Comparison of ENCODE assay signal across 26 cellular contexts in genomic region chr4:188025476-188025875, GRCh38. TPM values are rescaled to one million over a fixed set of nuclear protein-coding genes. Genes with fewer than 3 reads are reported as not detected.
DNase-seq lines count a peak whose midpoint lies in the region; FAIRE-seq lines count a peak whose summit lies in the region.
"Had no signal": no experiment of that assay in that cellular context is flagged by ENCODE, and none has a peak within 500 bp of the region (broad histone marks: within the 10 kb centered on the region; RNA-seq: fewer than 3 reads in every experiment).

No MANE protein-coding gene starts in this region.

- H3K27me3 ChIP-seq in trophoblast cell (ENCODE audit: insufficient read depth, low read length): no peaks in the 10 kb centered on the region
- H3K27me3 ChIP-seq: BE2C; BLaER1 treated with 17β-estradiol and CSF1 and Interleukin-3, amounts not matched to agents 10 nM and 100 nM had no signal

- no peak overlapping the region for H3K4me3 ChIP-seq in trophoblast cell (ENCODE audit: low read depth, low read length)
- H3K4me3 ChIP-seq: A549; BLaER1 treated with 17β-estradiol and CSF1 and Interleukin-3, amounts not matched to agents 10 nM and 100 nM; GM12878; GM23248 had no signal

- H2BK12ac ChIP-seq in trophoblast cell (ENCODE audit: low read length): no peak overlapping the region

- WGBS in trophoblast cell (ENCODE audit: extremely low coverage, insufficient coverage, insufficient read length): no CpG with 5 or more reads among the region's 2 CpGs

- H3K14ac ChIP-seq in trophoblast cell (ENCODE audit: low read length): no peak overlapping the region

- no peak overlapping the region for H3K4ac ChIP-seq in trophoblast cell (ENCODE audit: low read depth, low read length)

- H2AFZ ChIP-seq in trophoblast cell (ENCODE audit: insufficient read depth, low read length, poor library complexity): no peak overlapping the region
- H2AFZ ChIP-seq: GM23248 had no signal

- no peak overlapping the region for H4K91ac ChIP-seq in trophoblast cell (ENCODE audit: low read depth, low read length)

- H3K4me1 ChIP-seq in trophoblast cell (ENCODE audit: control insufficient read depth in 1 of 2, insufficient read depth in 2 of 2, low read length in 2 of 2): peaks cover 16 to 19% of the 10 kb centered on the region in 2 experiments
- H3K4me1 ChIP-seq: A549; BE2C; BLaER1 treated with 17β-estradiol and CSF1 and Interleukin-3, amounts not matched to agents 10 nM and 100 nM had no signal

- no peaks in the 10 kb centered on the region for H3K36me3 ChIP-seq in trophoblast cell (ENCODE audit: control insufficient read depth in 1 of 2, insufficient read depth in 2 of 2, low read length in 2 of 2)
- H3K36me3 ChIP-seq: BE2C; BLaER1 treated with 17β-estradiol and CSF1 and Interleukin-3, amounts not matched to agents 10 nM and 100 nM had no signal

- no peak overlapping the region for H2BK5ac ChIP-seq in trophoblast cell (ENCODE audit: low read depth, low read length, poor library complexity)

- peak in 2 of 3 experiments; percentile 28 to 82 for DNase-seq in NCI-H1417 (lab: John Stamatoyannopoulos, UW)
- DNase-seq in NCI-H1417 treated with DMSO at 0.1 percent for 48 hours (lab: John Stamatoyannopoulos, UW): no peak
- DNase-seq in HTR-8/SVneo (ENCODE audit: insufficient read length, low spot score): no peak
- DNase-seq in NCI-H1105 treated with DMSO at 0.1 percent for 48 hours (lab: John Stamatoyannopoulos, UW): peak; percentile 61
- peak; percentile 61 for DNase-seq in trophoblast cell
- no peak for DNase-seq in ureter (ENCODE audit: low spot score)
- no peak for DNase-seq in OCI-M2 (lab: John Stamatoyannopoulos, UW; ENCODE audit: unreplicated experiment)
- DNase-seq: 8988T; ACHN; AML-193; BE2C; Calu3; CD4-positive, alpha-beta T cell; COR-L47; DMS79; EL; GDM1; GM23248; H7; HCEC 1CT had no signal

- no peak overlapping the region for H3K23ac ChIP-seq in trophoblast cell (ENCODE audit: low read length)

- peaks cover 27% of the 10 kb centered on the region for H3K79me1 ChIP-seq in trophoblast cell (ENCODE audit: low read length)

- peak overlapping the region; percentile 9 for H2BK120ac ChIP-seq in trophoblast cell (ENCODE audit: insufficient read depth, low read length, poor library complexity)

- H3K9me3 ChIP-seq in trophoblast cell (ENCODE audit: insufficient read depth, low read depth, low read length): peaks cover 6% of the 10 kb centered on the region
- H3K9me3 ChIP-seq: A549; BE2C; BLaER1 treated with 17β-estradiol and CSF1 and Interleukin-3, amounts not matched to agents 10 nM and 100 nM had no signal

- H3K79me2 ChIP-seq in trophoblast cell (ENCODE audit: control insufficient read depth, insufficient read depth, low read length, poor library complexity): peaks cover 5% of the 10 kb centered on the region

- peak; percentile 54 for FAIRE-seq in HTR-8/SVneo (lab: Jason Lieb, UNC)
- FAIRE-seq: A549, GM12878, GM19239, H1 had no signal

- no peak overlapping the region for H4K8ac ChIP-seq in trophoblast cell (ENCODE audit: low read depth, low read length)

- H4K12ac ChIP-seq in trophoblast cell (ENCODE audit: low read depth, low read length): no peak overlapping the region

- no peak overlapping the region for H3K9ac ChIP-seq in trophoblast cell (ENCODE audit: low read length)
- H3K9ac ChIP-seq: BLaER1 treated with 17β-estradiol and CSF1 and Interleukin-3, amounts not matched to agents 10 nM and 100 nM; GM23248 had no signal

- no peak overlapping the region for H3K27ac ChIP-seq in trophoblast cell (ENCODE audit: low read depth, low read length)
- H3K27ac ChIP-seq: A549; BLaER1 treated with 17β-estradiol and CSF1 and Interleukin-3, amounts not matched to agents 10 nM and 100 nM; GM23248 had no signal

- H2AK5ac ChIP-seq in trophoblast cell (ENCODE audit: low read length): no peak overlapping the region

- no peak overlapping the region for H3K18ac ChIP-seq in trophoblast cell (ENCODE audit: low read length)

- no peak overlapping the region for H3K4me2 ChIP-seq in trophoblast cell (ENCODE audit: low read length)
- H3K4me2 ChIP-seq: A549; BLaER1 treated with 17β-estradiol and CSF1 and Interleukin-3, amounts not matched to agents 10 nM and 100 nM had no signal

RNA-seq across cellular contexts. Expression of gene ZFP42, which starts 29.9 kb away (rescaled TPM):
- 49.0 and 49.5 TPM in 2 replicates for polyA plus RNA-seq in trophoblast cell (2013)
- total RNA-seq in ureter: 0.23 TPM
- total RNA-seq: Calu3; CD4-positive, alpha-beta T cell; GM23248 had no signal
- polyA plus RNA-seq: A549, CD14-positive monocyte, GM12878, GM23248 had no signal

Comparison
In these comparisons a context has a peak if more than half of its experiments do, and no peak if none do; other contexts are left out.
1. DNase-seq: peak in NCI-H1417 (2 of 3), NCI-H1105 treated with DMSO at 0.1 percent for 48 hours (single experiment) and trophoblast cell (2 of 2); none in NCI-H1417 treated with DMSO at 0.1 percent for 48 hours (single experiment), HTR-8/SVneo (single experiment), ureter (single experiment) and OCI-M2 (single experiment).